ENCODE assay signal across 10 cellular contexts in genomic region chr5:95718203-95718602, GRCh38. TPM values are rescaled to one million over a fixed set of nuclear protein-coding genes. Genes with fewer than 3 reads are reported as not detected.
DNase-seq lines count a peak whose midpoint lies in the region; ATAC-seq and TF ChIP-seq lines count a peak whose summit lies in the region.
"Had no signal": no experiment of that assay in that cellular context is flagged by ENCODE, and none has a peak within 500 bp of the region (broad histone marks: within the 10 kb centered on the region; RNA-seq: fewer than 3 reads in every experiment).

No MANE protein-coding gene starts in this region.

- H3K9me3 ChIP-seq in cardiac muscle cell (ENCODE audit: low read depth) (no peaks in the 10 kb centered on the region), aorta (ENCODE audit: control insufficient read depth, low read length) (no peaks in the 10 kb centered on the region), stomach (no peaks in the 10 kb centered on the region)

- TF ChIP-seq EP300 in stomach (IDR thresholded peaks at IDR 0.05) = no peak

- no peak overlapping the region for H3K4me3 ChIP-seq in cardiac muscle cell
- H3K4me3 ChIP-seq in aorta (ENCODE audit: low read length in 2 of 2) = no peak overlapping the region
- H3K4me3 ChIP-seq in stomach = no peak overlapping the region
- H3K4me3 ChIP-seq: PC-9 had no signal

- H3K27me3 ChIP-seq in cardiac muscle cell (no peaks in the 10 kb centered on the region), aorta (ENCODE audit: control insufficient read depth in 1 of 2, insufficient read depth in 2 of 2, low read length in 1 of 2) (no peaks in the 10 kb centered on the region), stomach (no peaks in the 10 kb centered on the region)

- H3K4me1 ChIP-seq in cardiac muscle cell (ENCODE audit: low read depth) (peaks cover 51% of the 10 kb centered on the region), aorta (ENCODE audit: control insufficient read depth in 1 of 2, insufficient read depth in 2 of 2, low read length in 2 of 2) (no peaks in the 10 kb centered on the region), stomach (peaks cover 0 to 26% (median 11%) of the 10 kb centered on the region in 4 donors)

- 84 to 90% methylated on average over 2 of the region's 2 CpGs for WGBS in aorta, 2 donors
- WGBS in stomach, 5 donors = 57 to 74% (median 66%) methylated on average over 2 of the region's 2 CpGs

- no peak for DNase-seq in cardiac muscle cell (ENCODE audit: low read depth in 1 of 2, low spot score in 1 of 2)
- DNase-seq in Right ventricle myocardium inferior (ENCODE audit: missing footprints) = no peak
- DNase-seq in SKM-1 treated with dmso at 0.1 percent for 144 hours (lab: John Stamatoyannopoulos, UW; ENCODE audit: unreplicated experiment) = peak; percentile 97
- no peak for DNase-seq in stimulated activated naive CD8-positive, alpha-beta T cell treated with anti-CD3 and anti-CD28 coated beads, Interleukin-15, Interleukin-2, amounts not matched to agents 100 U/mL and 50 U/mL, for 24 hours
- DNase-seq in aorta = no peak
- DNase-seq in stomach = no peak
- DNase-seq in NCI-H510A treated with DMSO at 0.1 percent for 48 hours (lab: John Stamatoyannopoulos, UW) = no peak
- DNase-seq: PC-9 had no signal

- H3K36me3 ChIP-seq in cardiac muscle cell (no peaks in the 10 kb centered on the region), aorta (ENCODE audit: control insufficient read depth in 1 of 2, insufficient read depth in 2 of 2, low read length in 1 of 2) (no peaks in the 10 kb centered on the region), stomach (peaks cover 0 to 3% (median 0%) of the 10 kb centered on the region in 4 donors)

- intact Hi-C loops in Right ventricle myocardium inferior (cut with DNase I) = no loop called here
- intact Hi-C loops in aorta (cut with DNase I) = no loop called here
- intact Hi-C loops in stomach (cut with DNase I; ENCODE audit: low total_unique reads) = no loop called here

- no peak for ATAC-seq in Right ventricle myocardium inferior
- peak; percentile 74 for ATAC-seq in HG03045 (IDR thresholded peaks at IDR 0.05; ENCODE audit: unreplicated experiment)
- ATAC-seq in stimulated activated naive CD8-positive, alpha-beta T cell treated with anti-CD3 and anti-CD28 coated beads, Interleukin-15, Interleukin-2, amounts not matched to agents 100 U/mL and 50 U/mL, for 24 hours = peak; percentile 83
- no peak for ATAC-seq in aorta (ENCODE audit: low FRiP score)

- no peak for TF ChIP-seq POLR2A in stomach (IDR thresholded peaks at IDR 0.05)

- no peak for TF ChIP-seq CTCF in cardiac muscle cell (IDR thresholded peaks at IDR 0.05; ENCODE audit: low read depth, low read length)
- TF ChIP-seq CTCF in stomach (IDR thresholded peaks at IDR 0.05) = no peak

- H3K27ac ChIP-seq in cardiac muscle cell (peak overlapping the region; percentile 37), aorta (ENCODE audit: low read depth in 1 of 2, low read length in 2 of 2) (no peak overlapping the region), stomach (no peak overlapping the region)
- H3K27ac ChIP-seq: PC-9 had no signal

RNA-seq across cellular contexts. Expression of gene RHOBTB3, which starts 12.9 kb away (rescaled TPM):
- 343 and 477 TPM in 2 replicates for total RNA-seq in cardiac muscle cell
- 455 and 589 TPM in 2 replicates for polyA plus RNA-seq in cardiac muscle cell
- 76.5 TPM for total RNA-seq in Right ventricle myocardium inferior
- 10 to 100 TPM; 36.8 to 53.2 TPM for total RNA-seq in aorta
- polyA plus RNA-seq in aorta = 10 to 100 TPM; 11.8 to 13.4 TPM
- total RNA-seq in stomach = 100 to 1,000 TPM in 4 of 5 donors, 10 to 100 TPM in 1; 66.7 to 730 (median 151) TPM
- 10 to 100 TPM; 13.7 to 28.4 (median 26.5) TPM for polyA plus RNA-seq in stomach

RNA-seq across cellular contexts. Expression of gene SPATA9, which starts 35.4 kb away (rescaled TPM):
- total RNA-seq in cardiac muscle cell (0.45 and 1.0 TPM in 2 replicates), Right ventricle myocardium inferior (not detected), aorta (under 1 TPM; 0.45 to 0.60 TPM), stomach (under 1 TPM in 1 of 5 donors, not detected in 4; 0.55 TPM)
- polyA plus RNA-seq in cardiac muscle cell (1.3 and 1.8 TPM in 2 replicates), aorta (under 1 TPM in 1 of 2 donors, not detected in 1; 0.38 TPM), stomach (under 1 TPM in 1 of 3 donors, not detected in 2; 0.35 TPM)
- total RNA-seq: CD8-positive, alpha-beta memory T cell had no signal
- polyA plus RNA-seq: CD8-positive, alpha-beta memory T cell had no signal

Comparison
In these comparisons a context has a peak if more than half of its experiments do, and no peak if none do; other contexts are left out.
1. ATAC-seq: peak in HG03045 (single experiment) and stimulated activated naive CD8-positive, alpha-beta T cell treated with anti-CD3 and anti-CD28 coated beads, Interleukin-15, Interleukin-2, amounts not matched to agents 100 U/mL and 50 U/mL, for 24 hours (single experiment); none in Right ventricle myocardium inferior (single experiment) and aorta (single experiment).